ENCODE assay signal across 11 cellular contexts in the genomic region with DNA sequence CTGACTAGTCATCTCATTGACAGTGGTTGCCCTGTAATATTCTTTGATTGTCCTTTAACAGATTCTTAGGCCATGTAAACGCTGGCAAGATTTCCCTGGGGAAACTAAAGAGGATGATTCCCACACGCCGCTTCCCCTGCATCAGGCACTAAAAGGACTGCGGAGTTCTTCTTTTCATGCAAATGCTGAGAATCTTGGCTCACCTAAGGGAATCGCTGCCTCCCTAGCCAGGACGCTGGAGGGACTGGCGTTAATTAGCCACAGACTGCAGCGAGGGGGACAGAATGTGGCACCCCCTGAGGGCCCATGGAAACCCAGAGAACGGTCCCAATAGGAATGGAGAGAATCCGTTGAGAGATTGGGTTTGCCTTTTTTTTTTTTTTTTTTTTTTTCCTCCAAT. TPM values are rescaled to one million over a fixed set of nuclear protein-coding genes. Genes with fewer than 3 reads are reported as not detected.
"Had no signal": no experiment of that assay in that cellular context is flagged by ENCODE, and none has a peak within 500 bp of the region (broad histone marks: within the 10 kb centered on the region; RNA-seq: fewer than 3 reads in every experiment).

No MANE protein-coding gene starts in this region.

RNA-seq across cellular contexts. Expression of gene TEX28, which starts 8.5 kb away (rescaled TPM):
- total RNA-seq: OCI-LY7, PC-9, Peyer's patch, Right ventricle myocardium inferior, Right ventricle myocardium superior, RPMI7951, SJCRH30, SJSA1, SK-MEL-5 had no signal
- polyA plus RNA-seq: SK-N-SH had no signal

RNA-seq across cellular contexts. Expression of gene TKTL1, which starts 9.2 kb away (rescaled TPM):
- total RNA-seq: PC-3, PC-9, Peyer's patch, RPMI7951, SJSA1 had no signal
- polyA plus RNA-seq: SK-N-SH had no signal

RNA-seq across cellular contexts. Expression of gene OPN1MW3, which starts 29.0 kb away (rescaled TPM):
- total RNA-seq: OCI-LY7, PC-3, PC-9, Peyer's patch, Right ventricle myocardium inferior, Right ventricle myocardium superior, RPMI7951, SJCRH30, SJSA1, SK-MEL-5 had no signal
- polyA plus RNA-seq: SK-N-SH had no signal
